Comparison of ENCODE assay signal across 23 cellular contexts in genomic region chr2:190999058-190999457, GRCh38. TPM values are rescaled to one million over a fixed set of nuclear protein-coding genes. Genes with fewer than 3 reads are reported as not detected.
DNase-seq lines count a peak whose midpoint lies in the region; ATAC-seq and TF ChIP-seq lines count a peak whose summit lies in the region.
"Had no signal": no experiment of that assay in that cellular context is flagged by ENCODE, and none has a peak within 500 bp of the region (broad histone marks: within the 10 kb centered on the region; RNA-seq: fewer than 3 reads in every experiment).

No MANE protein-coding gene starts in this region.

- no peak for TF ChIP-seq CTCF in osteoblast (IDR thresholded peaks at IDR 0.05; ENCODE audit: extremely low read depth, low read depth, low read length)

- H3K27ac ChIP-seq in osteoblast (ENCODE audit: low read depth, low read length), result no peak overlapping the region
- H3K27ac ChIP-seq: adrenal gland, gastroesophageal sphincter, KMS-11, left ventricle myocardium inferior, SJSA1, tibial nerve had no signal

- H3K4me2 ChIP-seq in osteoblast (ENCODE audit: insufficient read depth, low read length), result no peak overlapping the region
- H3K4me2 ChIP-seq: KMS-11 had no signal

- H3K4me1 ChIP-seq in osteoblast (ENCODE audit: insufficient read depth, low read length), result peaks cover 6% of the 10 kb centered on the region
- H3K4me1 ChIP-seq: left ventricle myocardium inferior, SJSA1, tibial nerve had no signal

- peaks cover 96% of the 10 kb centered on the region for H3K36me3 ChIP-seq in osteoblast (ENCODE audit: insufficient read depth, low read length)

- CTCF ChIA-PET in activated naive CD4-positive, alpha-beta T cell treated with anti-CD3 and anti-CD28 coated beads, Interleukin-2, amount 10 ng/mL, durations not matched to agents 7 days and 5 days (lab: Charles Lee), result no interaction called here
- CTCF ChIA-PET in activated naive CD4-positive, alpha-beta T cell treated with anti-CD3 and anti-CD28 coated beads for 36 hours (lab: Charles Lee), result no interaction called here

- no peak overlapping the region for H3K4me3 Mint-ChIP-seq in activated naive CD4-positive, alpha-beta T cell treated with anti-CD3 and anti-CD28 coated beads, Interleukin-2, amount 10 ng/mL, durations not matched to agents 7 days and 5 days
- H3K4me3 Mint-ChIP-seq in activated naive CD4-positive, alpha-beta T cell treated with anti-CD3 and anti-CD28 coated beads for 36 hours, result no peak overlapping the region
- H3K4me3 Mint-ChIP-seq in effector memory CD8-positive, alpha-beta T cell, result no peak overlapping the region
- H3K4me3 Mint-ChIP-seq: brain had no signal

- DNase-seq in activated naive CD4-positive, alpha-beta T cell treated with anti-CD3 and anti-CD28 coated beads, Interleukin-2, amount 10 ng/mL, durations not matched to agents 7 days and 5 days, result no peak
- DNase-seq in activated naive CD4-positive, alpha-beta T cell treated with anti-CD3 and anti-CD28 coated beads for 36 hours, result no peak
- no peak for DNase-seq in effector memory CD8-positive, alpha-beta T cell
- no peak for DNase-seq in osteoblast (ENCODE audit: insufficient read length, low spot score, missing footprints)
- DNase-seq: adrenal gland, DMS79, GDM1, hypothalamus, left ventricle myocardium inferior, mesendoderm, MM.1S, NCI-H1436, NCI-H2081 treated with DMSO at 0.1 percent for 48 hours, NCI-H226, NCI-H748 treated with DMSO at 0.1 percent for 48 hours had no signal

- H3K27ac Mint-ChIP-seq in activated naive CD4-positive, alpha-beta T cell treated with anti-CD3 and anti-CD28 coated beads, Interleukin-2, amount 10 ng/mL, durations not matched to agents 7 days and 5 days, result peak overlapping the region; percentile 38
- no peak overlapping the region for H3K27ac Mint-ChIP-seq in activated naive CD4-positive, alpha-beta T cell treated with anti-CD3 and anti-CD28 coated beads for 36 hours
- peak overlapping the region; percentile 25 to 87 for H3K27ac Mint-ChIP-seq in effector memory CD8-positive, alpha-beta T cell
- H3K27ac Mint-ChIP-seq: brain had no signal

- peaks cover 10% of the 10 kb centered on the region for H3K79me2 ChIP-seq in osteoblast (ENCODE audit: insufficient read depth, low read length)

- ATAC-seq in effector memory CD8-positive, alpha-beta T cell (replicated peaks), result peak; percentile 74
- ATAC-seq in HG02973 (IDR thresholded peaks at IDR 0.05; ENCODE audit: unreplicated experiment) (no peak), GM18517 (IDR thresholded peaks at IDR 0.05; ENCODE audit: unreplicated experiment) (no peak)
- ATAC-seq: gastroesophageal sphincter had no signal

- H3K9me3 ChIP-seq in osteoblast (ENCODE audit: low read depth, low read length), result no peaks in the 10 kb centered on the region
- H3K9me3 ChIP-seq: adrenal gland, gastroesophageal sphincter, left ventricle myocardium inferior, SJSA1, tibial nerve had no signal

- H3K4me1 Mint-ChIP-seq in activated naive CD4-positive, alpha-beta T cell treated with anti-CD3 and anti-CD28 coated beads, Interleukin-2, amount 10 ng/mL, durations not matched to agents 7 days and 5 days, result peaks cover 84% of the 10 kb centered on the region
- peaks cover 79% of the 10 kb centered on the region for H3K4me1 Mint-ChIP-seq in activated naive CD4-positive, alpha-beta T cell treated with anti-CD3 and anti-CD28 coated beads for 36 hours (ENCODE audit: low read depth)
- peaks cover 33 to 36% of the 10 kb centered on the region in 2 donors for H3K4me1 Mint-ChIP-seq in effector memory CD8-positive, alpha-beta T cell (ENCODE audit: low read depth in 2 of 2)
- H3K4me1 Mint-ChIP-seq: brain had no signal

- H3K36me3 Mint-ChIP-seq in activated naive CD4-positive, alpha-beta T cell treated with anti-CD3 and anti-CD28 coated beads, Interleukin-2, amount 10 ng/mL, durations not matched to agents 7 days and 5 days, result peaks cover 93% of the 10 kb centered on the region
- H3K36me3 Mint-ChIP-seq in activated naive CD4-positive, alpha-beta T cell treated with anti-CD3 and anti-CD28 coated beads for 36 hours (ENCODE audit: low read depth), result peaks cover 91% of the 10 kb centered on the region
- peaks cover 95% of the 10 kb centered on the region for H3K36me3 Mint-ChIP-seq in effector memory CD8-positive, alpha-beta T cell (ENCODE audit: insufficient read depth)

- H2AFZ ChIP-seq in osteoblast (ENCODE audit: low read length), result no peak overlapping the region

- H4K20me1 ChIP-seq in osteoblast (ENCODE audit: insufficient read depth, low read length), result peaks cover 10% of the 10 kb centered on the region

- no peaks in the 10 kb centered on the region for H3K27me3 ChIP-seq in osteoblast (ENCODE audit: insufficient read depth, low read length)
- H3K27me3 ChIP-seq: adrenal gland, gastroesophageal sphincter, SJSA1, tibial nerve had no signal

- no peak overlapping the region for H3K4me3 ChIP-seq in osteoblast (ENCODE audit: insufficient read depth, low read length)
- H3K4me3 ChIP-seq: adrenal gland, gastroesophageal sphincter, left ventricle myocardium inferior, SJSA1, tibial nerve had no signal

- H3K27me3 Mint-ChIP-seq in activated naive CD4-positive, alpha-beta T cell treated with anti-CD3 and anti-CD28 coated beads, Interleukin-2, amount 10 ng/mL, durations not matched to agents 7 days and 5 days, result no peaks in the 10 kb centered on the region
- H3K27me3 Mint-ChIP-seq in activated naive CD4-positive, alpha-beta T cell treated with anti-CD3 and anti-CD28 coated beads for 36 hours (ENCODE audit: low read depth), result no peaks in the 10 kb centered on the region
- no peaks in the 10 kb centered on the region for H3K27me3 Mint-ChIP-seq in effector memory CD8-positive, alpha-beta T cell

- intact Hi-C loops in activated naive CD4-positive, alpha-beta T cell treated with anti-CD3 and anti-CD28 coated beads for 36 hours (cut with micrococcal nuclease), result loop anchor here (5.0 kb wide), 1 partner anchor 33 kb away; no protein-coding TSS in a partner anchor

- peaks cover 6% of the 10 kb centered on the region for H3K9me3 Mint-ChIP-seq in activated naive CD4-positive, alpha-beta T cell treated with anti-CD3 and anti-CD28 coated beads, Interleukin-2, amount 10 ng/mL, durations not matched to agents 7 days and 5 days
- H3K9me3 Mint-ChIP-seq in activated naive CD4-positive, alpha-beta T cell treated with anti-CD3 and anti-CD28 coated beads for 36 hours, result peaks cover 31% of the 10 kb centered on the region
- H3K9me3 Mint-ChIP-seq in effector memory CD8-positive, alpha-beta T cell, result no peaks in the 10 kb centered on the region

- peak; percentile 28 for TF ChIP-seq POLR2A in GM19193 (IDR thresholded peaks at IDR 0.05; ENCODE audit: extremely low read depth, insufficient read depth, insufficient read length)

RNA-seq across cellular contexts. Expression of gene STAT1, which starts 14.9 kb away (rescaled TPM):
- 100 to 1,000 TPM; 376 to 402 TPM for total RNA-seq in activated naive CD4-positive, alpha-beta T cell treated with anti-CD3 and anti-CD28 coated beads for 36 hours
- 447 and 530 TPM in 2 replicates for total RNA-seq in osteoblast
